Comparison of ENCODE assay signal across 15 cellular contexts in the genomic region with DNA sequence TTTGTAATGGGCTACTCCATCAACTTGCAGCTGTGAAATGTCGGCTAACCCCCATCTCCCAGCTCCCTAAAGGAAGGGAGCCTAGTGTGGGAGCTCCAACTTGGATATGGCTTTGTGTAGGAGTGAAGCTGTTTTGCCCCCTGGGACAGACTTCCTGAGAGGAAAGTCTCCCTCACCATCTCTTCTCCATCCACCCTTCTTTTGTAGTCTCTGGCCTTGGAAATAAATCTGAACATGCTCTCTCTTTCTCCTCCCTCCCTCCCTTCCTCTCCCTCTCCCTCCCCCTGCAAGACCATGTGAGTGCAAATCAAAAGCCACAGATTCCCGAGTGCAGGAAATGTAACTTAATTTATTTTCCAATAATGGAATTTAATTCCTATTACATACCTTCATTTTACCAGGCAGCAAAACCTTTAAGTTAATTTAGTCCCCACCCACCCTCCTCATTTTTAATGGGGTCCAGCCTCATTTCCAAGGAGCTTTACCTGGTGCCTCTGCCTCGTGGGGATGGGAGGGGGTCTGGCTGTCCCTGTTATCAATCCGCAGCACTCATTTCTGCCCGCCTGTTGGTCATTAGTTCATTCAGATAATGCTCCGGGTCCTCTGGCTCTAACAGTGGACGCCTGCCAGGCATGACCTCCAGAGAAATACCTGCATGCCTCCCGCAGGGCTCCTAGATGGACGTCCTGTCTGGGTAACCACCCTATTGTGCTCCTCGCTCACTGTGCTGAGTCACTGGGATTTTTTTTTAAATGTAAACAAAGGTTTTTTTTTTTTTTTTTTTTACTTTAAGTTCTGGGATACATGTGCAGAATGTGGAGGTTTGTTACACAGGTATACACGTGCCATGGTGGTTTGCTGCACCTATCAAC.
DNase-seq lines count a peak whose midpoint lies in the region; ATAC-seq and TF ChIP-seq lines count a peak whose summit lies in the region.
"Had no signal": no experiment of that assay in that cellular context is flagged by ENCODE, and none has a peak within 500 bp of the region (broad histone marks: within the 10 kb centered on the region; RNA-seq: fewer than 3 reads in every experiment).

No MANE protein-coding gene starts in this region.

- H2BK12ac ChIP-seq in H9 (ENCODE audit: insufficient read length, low read depth, low read length), result no peak overlapping the region

- peaks cover 0 to 3% of the 10 kb centered on the region in 2 experiments; a peak in 2 of 5 replicates for H3K9me3 Mint-ChIP-seq in H9

- CTCF ChIA-PET in Panc1 (lab: Charles Lee), result no interaction called here

- no TSS peak for BruUV-seq in Panc1 (replicated peaks; lab: Mats Ljungman, UMichigan)

- H3K36me3 ChIP-seq in Panc1 (ENCODE audit: control insufficient read depth, insufficient read depth, low read length) (no peaks in the 10 kb centered on the region), HAP-1 (replicated peaks) (no peaks in the 10 kb centered on the region)
- H3K36me3 ChIP-seq: left ventricle myocardium inferior had no signal

- TF ChIP-seq CTCF in H9 (conservative IDR thresholded peaks at IDR 0.05) (no peak), Panc1 (IDR thresholded peaks at IDR 0.05) (no peak), GM10266 (IDR thresholded peaks at IDR 0.05; ENCODE audit: control insufficient read depth, insufficient read depth, low read depth, missing control alignments) (no peak)

- no peak overlapping the region for H3K14ac ChIP-seq in H9 (ENCODE audit: insufficient read depth, low read length)

- POLR2A ChIA-PET in Panc1 (lab: Charles Lee), result no interaction called here

- no peak overlapping the region for H3K27ac ChIP-seq in H9 (ENCODE audit: insufficient read length, low read depth, low read length)
- H3K27ac ChIP-seq in Panc1 (ENCODE audit: low read length), result no peak overlapping the region; the same call in 1 of the 2 replicates
- H3K27ac ChIP-seq in epithelial cell of prostate, result peak overlapping the region; percentile 36
- H3K27ac ChIP-seq: left ventricle myocardium inferior had no signal

- no peaks in the 10 kb centered on the region for H3K27me3 Mint-ChIP-seq in H9 (ENCODE audit: low read depth)
- H3K27me3 Mint-ChIP-seq: activated naive CD4-positive, alpha-beta T cell treated with anti-CD3 and anti-CD28 coated beads, Interleukin-2, amount 10 ng/mL, durations not matched to agents 7 days and 5 days had no signal

- H3K4me3 ChIP-seq in Panc1 (ENCODE audit: low read depth in 2 of 2, low read length in 2 of 2) (0 out of 4 replicates have a peak overlapping the region, but pooled peaks of 1 of the 2 experiments have one; percentile 20), HAP-1 (no peak overlapping the region)
- H3K4me3 ChIP-seq: GM12878, left ventricle myocardium inferior had no signal

- no peaks in the 10 kb centered on the region for H3K79me1 ChIP-seq in H9 (ENCODE audit: insufficient read depth, low read depth, low read length, poor library complexity, severe bottlenecking)

- H2AK5ac ChIP-seq in H9 (ENCODE audit: insufficient read length, low read length), result no peak overlapping the region

- no peaks in the 10 kb centered on the region for H4K20me1 ChIP-seq in H9 (ENCODE audit: control insufficient read depth, insufficient read depth, insufficient read length)

- peaks cover 9% of the 10 kb centered on the region; the same call in 1 of the 2 replicates for H3K4me1 ChIP-seq in H9 (ENCODE audit: insufficient read depth, low read length)
- H3K4me1 ChIP-seq in Panc1 (ENCODE audit: control insufficient read depth, insufficient read depth, low read length), result peaks cover 15% of the 10 kb centered on the region
- H3K4me1 ChIP-seq in HAP-1, result peaks cover 12% of the 10 kb centered on the region
- H3K4me1 ChIP-seq: left ventricle myocardium inferior had no signal

- in situ Hi-C loops in Panc1 (cut with HindIII; ENCODE audit: low pct_unique_long_range_greater_than_20kb, low sequenced_read_pairs) (no loop called here), HAP-1 (cut with MboI; ENCODE audit: low sequenced_read_pairs) (no loop called here)

- peaks cover 0 to 2% (median 0%) of the 10 kb centered on the region in 3 experiments; a peak in 2 of 7 replicates for H3K36me3 Mint-ChIP-seq in H9 (ENCODE audit: insufficient read depth in 1 of 3, low read depth in 3 of 3)
- H3K36me3 Mint-ChIP-seq: activated naive CD4-positive, alpha-beta T cell treated with anti-CD3 and anti-CD28 coated beads, Interleukin-2, amount 10 ng/mL, durations not matched to agents 7 days and 5 days had no signal

- peaks cover 26 to 29% of the 10 kb centered on the region in 2 experiments for H3K4me1 Mint-ChIP-seq in H9
- H3K4me1 Mint-ChIP-seq: activated naive CD4-positive, alpha-beta T cell treated with anti-CD3 and anti-CD28 coated beads, Interleukin-2, amount 10 ng/mL, durations not matched to agents 7 days and 5 days had no signal

- no peak overlapping the region for H3K4ac ChIP-seq in H9 (ENCODE audit: low read depth, low read length)

- no peak overlapping the region for H4K91ac ChIP-seq in H9 (ENCODE audit: insufficient read length, low read depth, low read length)

- peak overlapping the region; percentile 34 for H3K4me2 ChIP-seq in H9 (ENCODE audit: insufficient read depth, insufficient read length, low read length)

- no peak overlapping the region for H3K23ac ChIP-seq in H9 (ENCODE audit: insufficient read length, low read depth, low read length)

- peak overlapping the region in 2 of 3 experiments; percentile 96 to 97; a peak in 5 of 7 replicates for H3K27ac Mint-ChIP-seq in H9
- H3K27ac Mint-ChIP-seq: activated naive CD4-positive, alpha-beta T cell treated with anti-CD3 and anti-CD28 coated beads, Interleukin-2, amount 10 ng/mL, durations not matched to agents 7 days and 5 days; T-helper 2 cell treated with Interferon-gamma antibody and Interleukin-4, amounts not matched to agents 5 μg/mL and 100 μg/mL, for 36 hours had no signal

- intact Hi-C loops in Panc1 (cut with micrococcal nuclease; ENCODE audit: unreplicated experiment), result no loop called here

- H3K23me2 ChIP-seq in H9 (ENCODE audit: insufficient read length, low read depth, low read length, poor library complexity, severe bottlenecking), result no peaks in the 10 kb centered on the region

- no peak overlapping the region for H2BK120ac ChIP-seq in H9 (ENCODE audit: low read depth, low read length, poor library complexity, severe bottlenecking)

- H4K5ac ChIP-seq in H9 (ENCODE audit: insufficient read length, low read depth, low read length), result no peak overlapping the region

- no peak overlapping the region for H3K18ac ChIP-seq in H9 (ENCODE audit: insufficient read length, low read depth, low read length)

- H3K56ac ChIP-seq in H9 (ENCODE audit: insufficient read length, low read depth, low read length), result no peak overlapping the region

- no peak overlapping the region for H2BK20ac ChIP-seq in H9 (ENCODE audit: low read depth, low read length, poor library complexity, severe bottlenecking)

- DNase-seq in H9 (peak; percentile 76), Panc1 (ENCODE audit: low read depth, low spot score) (no peak), epithelial cell of prostate (ENCODE audit: low read depth, low spot score) (peak; percentile 31), mucosa of gallbladder (ENCODE audit: low spot score) (peak; percentile 47), GM10266 (ENCODE audit: extremely low spot score) (no peak), HAP-1 (ENCODE audit: low spot score in 2 of 2) (no peak), COR-L47 (lab: John Stamatoyannopoulos, UW) (no peak)
- DNase-seq: activated naive CD4-positive, alpha-beta T cell treated with anti-CD3 and anti-CD28 coated beads, Interleukin-2, amount 10 ng/mL, durations not matched to agents 7 days and 5 days; foreskin melanocyte; KG1; left ventricle myocardium inferior; small intestine had no signal

- WGBS in H9 (ENCODE audit: extremely low coverage, insufficient read length, low lambda C conversion rate), result no CpG with 5 or more reads among the region's 11 CpGs

- H2BK15ac ChIP-seq in H9 (ENCODE audit: low read depth, low read length), result no peak overlapping the region

- H2AFZ ChIP-seq in H9 (ENCODE audit: low read length), result no peak overlapping the region

- no peaks in the 10 kb centered on the region for H3K9me3 ChIP-seq in H9 (ENCODE audit: control insufficient read depth, low read depth, low read length)
- no peaks in the 10 kb centered on the region for H3K9me3 ChIP-seq in Panc1 (ENCODE audit: control insufficient read depth, insufficient read depth, low read depth, low read length)
- H3K9me3 ChIP-seq in HAP-1, result no peaks in the 10 kb centered on the region
- H3K9me3 ChIP-seq: left ventricle myocardium inferior had no signal

- no peak overlapping the region for H2BK5ac ChIP-seq in H9 (ENCODE audit: insufficient read length, low read length)

- ATAC-seq in Panc1 (peak; percentile 80), HG02759 (IDR thresholded peaks at IDR 0.05; ENCODE audit: unreplicated experiment) (no peak)
- ATAC-seq: GM12878 had no signal

- H3K27me3 ChIP-seq in H9 (ENCODE audit: insufficient read depth, low read length) (no peaks in the 10 kb centered on the region), Panc1 (ENCODE audit: control insufficient read depth, insufficient read depth, low read length) (no peaks in the 10 kb centered on the region), HAP-1 (ENCODE audit: low read depth) (no peaks in the 10 kb centered on the region; the same call in 1 of the 2 replicates)

- no peaks in the 10 kb centered on the region for H3K79me2 ChIP-seq in H9 (ENCODE audit: insufficient read depth, low read length)

- H4K8ac ChIP-seq in H9 (replicated peaks; ENCODE audit: insufficient read length, low read depth, low read length), result no peak overlapping the region

- no peak overlapping the region for H3T11ph ChIP-seq in H9 (ENCODE audit: low read length)

- H3K9ac ChIP-seq in H9 (ENCODE audit: extremely low read depth, insufficient read length, low read length), result no peak overlapping the region

- H3K4me3 Mint-ChIP-seq in H9, result peak overlapping the region; percentile 46 to 64; a peak in 4 of 5 replicates
- H3K4me3 Mint-ChIP-seq: activated naive CD4-positive, alpha-beta T cell treated with anti-CD3 and anti-CD28 coated beads, Interleukin-2, amount 10 ng/mL, durations not matched to agents 7 days and 5 days; T-helper 2 cell treated with Interferon-gamma antibody and Interleukin-4, amounts not matched to agents 5 μg/mL and 100 μg/mL, for 36 hours had no signal

Comparison
In these comparisons a context has a peak if more than half of its experiments do, and no peak if none do; other contexts are left out.
1. DNase-seq: peak in H9 (single experiment), epithelial cell of prostate (single experiment) and mucosa of gallbladder (single experiment); none in Panc1 (single experiment), GM10266 (single experiment), HAP-1 (0 of 2) and COR-L47 (single experiment).